In genomic region chr1:90356101-90356500, GRCh38 we compare ENCODE assay signal across 5 cellular contexts.
"Had no signal": no experiment of that assay in that cellular context is flagged by ENCODE, and none has a peak within 500 bp of the region (broad histone marks: within the 10 kb centered on the region; RNA-seq: fewer than 3 reads in every experiment).

No MANE protein-coding gene starts in this region.

- H3K36me3 Mint-ChIP-seq: IgD-negative memory B cell had no signal

- H3K4me3 ChIP-seq: K562 had no signal

- H3K27ac Mint-ChIP-seq: IgD-negative memory B cell had no signal

- H3K27ac ChIP-seq: HL-60 had no signal

- DNase-seq: IMR-90, KBM-7 had no signal

- H3K4me3 Mint-ChIP-seq: IgD-negative memory B cell had no signal
